ENCODE assay signal across 12 cellular contexts in the genomic region with DNA sequence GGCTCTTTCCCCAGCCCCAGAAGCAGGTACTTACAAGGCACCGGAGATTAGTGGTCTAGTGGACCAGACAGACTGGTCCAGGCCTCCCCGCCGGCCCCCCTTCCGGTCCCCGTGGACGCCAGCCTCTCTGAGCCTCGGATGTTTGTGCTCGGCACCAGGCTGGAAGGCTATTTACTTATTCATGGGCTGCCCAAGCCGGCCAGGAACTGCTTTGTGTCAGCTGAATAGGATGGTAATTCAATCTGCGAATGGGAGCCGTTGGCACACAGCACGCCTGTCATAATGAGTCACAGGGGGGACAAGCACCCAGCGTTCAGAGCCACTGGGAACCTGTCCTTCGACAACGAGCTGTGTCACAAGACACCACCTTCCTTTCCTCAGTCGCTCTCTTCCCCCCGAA.
A peak's percentile ranks its signal among the peaks of the same experiment; 100 is the strongest.
DNase-seq lines count a peak whose midpoint lies in the region; FAIRE-seq and TF ChIP-seq lines count a peak whose summit lies in the region.
"Had no signal": no experiment of that assay in that cellular context is flagged by ENCODE, and none has a peak within 500 bp of the region (broad histone marks: within the 10 kb centered on the region; RNA-seq: fewer than 3 reads in every experiment).

No MANE protein-coding gene starts in this region.

- TF ChIP-seq RAD21 in neural cell (conservative IDR thresholded peaks at IDR 0.05) = peak; percentile 8

- no peak for TF ChIP-seq EP300 in neural cell (conservative IDR thresholded peaks at IDR 0.05; ENCODE audit: poor library complexity, severe bottlenecking)

- FAIRE-seq in bronchial epithelial cell (lab: Jason Lieb, UNC) = no peak
- FAIRE-seq: colon, GM18507 had no signal

- peak overlapping the region; percentile 7 for H3K4me2 ChIP-seq in neural cell (ENCODE audit: low read length)

- peak overlapping the region; percentile 6 for H3K27ac ChIP-seq in neural cell (ENCODE audit: low read length)

- H3K9me2 ChIP-seq in neural cell (ENCODE audit: insufficient read depth, low read length) = no peaks in the 10 kb centered on the region

- H3F3A ChIP-seq in neural cell (ENCODE audit: insufficient read depth, low read length, poor library complexity, severe bottlenecking) = no peaks in the 10 kb centered on the region

- no peaks in the 10 kb centered on the region for H3K79me2 ChIP-seq in neural cell (replicated peaks; ENCODE audit: insufficient read depth, low read length)

- H4K20me1 ChIP-seq in neural cell (ENCODE audit: insufficient read depth) = no peaks in the 10 kb centered on the region

- H3K27me3 ChIP-seq in bronchial epithelial cell (ENCODE audit: control insufficient read depth, insufficient read depth, low read length) (no peaks in the 10 kb centered on the region), neural cell (ENCODE audit: insufficient read depth, low read depth, low read length) (no peaks in the 10 kb centered on the region)

- H3K36me3 ChIP-seq in bronchial epithelial cell (ENCODE audit: control insufficient read depth, insufficient read depth, low read length) (no peaks in the 10 kb centered on the region), neural cell (ENCODE audit: insufficient read depth, low read length) (no peaks in the 10 kb centered on the region)

- H3K9me3 ChIP-seq in neural cell (ENCODE audit: low read length) = no peaks in the 10 kb centered on the region

- no peak overlapping the region for H2AFZ ChIP-seq in neural cell (ENCODE audit: low read depth, low read length)

- TF ChIP-seq CTCF in bronchial epithelial cell (IDR thresholded peaks at IDR 0.05; ENCODE audit: insufficient read depth, low read length, severe bottlenecking) (no peak), neural cell (IDR thresholded peaks at IDR 0.05; ENCODE audit: poor library complexity, severe bottlenecking) (no peak)

- H3K4me3 ChIP-seq in bronchial epithelial cell (ENCODE audit: low read depth, low read length) = no peak overlapping the region
- peak overlapping the region; percentile 50 for H3K4me3 ChIP-seq in neural cell (ENCODE audit: low read length)

- H3K9ac ChIP-seq in neural cell (ENCODE audit: low read length) = peak overlapping the region; percentile 42

- DNase-seq in DMS53 treated with DMSO at 0.1 percent for 48 hours (lab: John Stamatoyannopoulos, UW; ENCODE audit: unreplicated experiment) (peak; percentile 95), NCI-H2107 treated with DMSO at 0.1 percent for 48 hours (lab: John Stamatoyannopoulos, UW; ENCODE audit: unreplicated experiment) (peak; percentile 98), bronchial epithelial cell (ENCODE audit: low read depth) (peak; percentile 22), SW 1271 (lab: John Stamatoyannopoulos, UW) (no peak), NCI-H446 (lab: John Stamatoyannopoulos, UW) (no peak), epidermal melanocyte (ENCODE audit: insufficient read length, low spot score) (no peak)
- no peak for DNase-seq in activated CD4-positive, alpha-beta T cell treated with anti-CD3 and anti-CD28 coated beads, Interleukin-2, amount 50 U/mL, for 4 hours
- DNase-seq: mammary epithelial cell; NK-92 treated with Interleukin-12 subunit alpha and Interleukin-12 subunit beta, amount 100 ng/mL, for 24 hours had no signal

TF ChIP-seq in neural cell, 6 proteins besides CTCF, POLR2A, EP300 and RAD21:
- TF ChIP-seq MXI1 (conservative IDR thresholded peaks at IDR 0.05; ENCODE audit: poor library complexity, severe bottlenecking) (no peak), EZH2 (IDR thresholded peaks at IDR 0.05; ENCODE audit: borderline replicate concordance, insufficient read depth, low read length, poor library complexity, severe bottlenecking) (no peak), SMC3 (conservative IDR thresholded peaks at IDR 0.05; ENCODE audit: poor library complexity) (no peak), POLR2AphosphoS5 (IDR thresholded peaks at IDR 0.05) (no peak)
- TF ChIP-seq, protein P1, sequence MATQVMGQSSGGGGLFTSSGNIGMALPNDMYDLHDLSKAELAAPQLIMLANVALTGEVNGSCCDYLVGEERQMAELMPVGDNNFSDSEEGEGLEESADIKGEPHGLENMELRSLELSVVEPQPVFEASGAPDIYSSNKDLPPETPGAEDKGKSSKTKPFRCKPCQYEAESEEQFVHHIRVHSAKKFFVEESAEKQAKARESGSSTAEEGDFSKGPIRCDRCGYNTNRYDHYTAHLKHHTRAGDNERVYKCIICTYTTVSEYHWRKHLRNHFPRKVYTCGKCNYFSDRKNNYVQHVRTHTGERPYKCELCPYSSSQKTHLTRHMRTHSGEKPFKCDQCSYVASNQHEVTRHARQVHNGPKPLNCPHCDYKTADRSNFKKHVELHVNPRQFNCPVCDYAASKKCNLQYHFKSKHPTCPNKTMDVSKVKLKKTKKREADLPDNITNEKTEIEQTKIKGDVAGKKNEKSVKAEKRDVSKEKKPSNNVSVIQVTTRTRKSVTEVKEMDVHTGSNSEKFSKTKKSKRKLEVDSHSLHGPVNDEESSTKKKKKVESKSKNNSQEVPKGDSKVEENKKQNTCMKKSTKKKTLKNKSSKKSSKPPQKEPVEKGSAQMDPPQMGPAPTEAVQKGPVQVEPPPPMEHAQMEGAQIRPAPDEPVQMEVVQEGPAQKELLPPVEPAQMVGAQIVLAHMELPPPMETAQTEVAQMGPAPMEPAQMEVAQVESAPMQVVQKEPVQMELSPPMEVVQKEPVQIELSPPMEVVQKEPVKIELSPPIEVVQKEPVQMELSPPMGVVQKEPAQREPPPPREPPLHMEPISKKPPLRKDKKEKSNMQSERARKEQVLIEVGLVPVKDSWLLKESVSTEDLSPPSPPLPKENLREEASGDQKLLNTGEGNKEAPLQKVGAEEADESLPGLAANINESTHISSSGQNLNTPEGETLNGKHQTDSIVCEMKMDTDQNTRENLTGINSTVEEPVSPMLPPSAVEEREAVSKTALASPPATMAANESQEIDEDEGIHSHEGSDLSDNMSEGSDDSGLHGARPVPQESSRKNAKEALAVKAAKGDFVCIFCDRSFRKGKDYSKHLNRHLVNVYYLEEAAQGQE (IDR thresholded peaks at IDR 0.05; ENCODE audit: borderline replicate concordance) = no peak

Comparison
In these comparisons a context has a peak if more than half of its experiments do, and no peak if none do; other contexts are left out.
1. DNase-seq: peak in DMS53 treated with DMSO at 0.1 percent for 48 hours (single experiment), NCI-H2107 treated with DMSO at 0.1 percent for 48 hours (single experiment) and bronchial epithelial cell (single experiment); none in SW 1271 (0 of 2), activated CD4-positive, alpha-beta T cell treated with anti-CD3 and anti-CD28 coated beads, Interleukin-2, amount 50 U/mL, for 4 hours (0 of 2), NCI-H446 (0 of 2) and epidermal melanocyte (single experiment).